Comparison of ENCODE assay signal across 6 cellular contexts in the genomic region with DNA sequence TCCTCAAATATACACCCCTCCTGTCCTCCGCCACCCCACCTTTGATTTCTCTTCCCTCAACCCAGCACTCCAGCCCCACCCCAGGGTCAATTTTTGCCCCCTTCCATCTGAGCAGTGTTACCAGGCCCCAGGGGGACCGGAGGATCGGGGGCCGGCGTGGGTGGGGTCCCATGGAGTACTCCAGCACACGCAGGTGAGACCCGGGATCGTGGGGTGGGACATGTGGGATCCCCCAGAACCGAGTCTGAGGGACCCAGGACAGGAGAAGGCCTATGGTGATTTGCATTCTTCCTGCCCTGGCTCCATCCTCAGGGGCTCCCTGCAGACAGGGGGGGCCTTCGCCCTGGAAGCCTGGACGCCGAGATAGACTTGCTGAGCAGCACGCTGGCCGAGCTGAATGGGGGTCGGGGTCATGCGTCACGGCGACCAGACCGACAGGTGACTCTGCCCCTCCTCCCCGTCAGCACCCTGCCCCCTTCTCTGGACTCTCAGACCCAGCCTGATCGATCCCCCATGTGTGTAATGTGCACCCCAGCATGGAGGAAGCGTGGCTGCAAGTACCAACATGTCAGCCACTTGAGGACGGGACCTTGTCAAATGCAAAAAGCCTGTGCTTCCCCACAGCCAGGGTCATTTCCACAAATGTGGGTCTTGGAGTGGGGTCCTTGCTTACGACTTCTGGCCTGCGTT. TPM values are rescaled to one million over a fixed set of nuclear protein-coding genes. Genes with fewer than 3 reads are reported as not detected.
A peak's percentile ranks its signal among the peaks of the same experiment; 100 is the strongest.
DNase-seq lines count a peak whose midpoint lies in the region; ATAC-seq and TF ChIP-seq lines count a peak whose summit lies in the region.

No MANE protein-coding gene starts in this region.

- H3K27me3 Mint-ChIP-seq in immature natural killer cell (ENCODE audit: low read depth in 3 of 3) = peaks cover 0 to 2% (median 0%) of the 10 kb centered on the region in 3 donors

- H3K27ac ChIP-seq in effector memory CD4-positive, alpha-beta T cell (ENCODE audit: insufficient read depth, low read length, poor library complexity, severe bottlenecking) = peak overlapping the region; percentile 73
- no peak overlapping the region for H3K27ac ChIP-seq in OCI-LY7 (ENCODE audit: low read depth, low read length, poor library complexity, severe bottlenecking)

- peaks cover 6% of the 10 kb centered on the region for H3K36me3 ChIP-seq in effector memory CD4-positive, alpha-beta T cell (ENCODE audit: control insufficient read depth, insufficient read depth, low read length)
- H3K36me3 ChIP-seq in OCI-LY7 (ENCODE audit: insufficient read depth, low read length) = peaks cover 9% of the 10 kb centered on the region; the same call in 1 of the 2 replicates

- H3K36me3 Mint-ChIP-seq in immature natural killer cell = peaks cover 7 to 12% (median 8%) of the 10 kb centered on the region in 3 donors

- no peak overlapping the region for H2AFZ ChIP-seq in OCI-LY7 (ENCODE audit: low read length)

- H3K27me3 ChIP-seq in effector memory CD4-positive, alpha-beta T cell (replicated peaks; ENCODE audit: control insufficient read depth, insufficient read depth, low read length, poor library complexity, severe bottlenecking) = no peaks in the 10 kb centered on the region

- peak; percentile 10 for ATAC-seq in HG03442 (IDR thresholded peaks at IDR 0.05; ENCODE audit: unreplicated experiment)
- peak; percentile 14 for ATAC-seq in sciatic nerve

- DNase-seq in effector memory CD4-positive, alpha-beta T cell = no peak
- DNase-seq in sciatic nerve (ENCODE audit: low spot score) (no peak), OCI-LY7 (ENCODE audit: low spot score) (no peak), immature natural killer cell (no peak)
- no peak for DNase-seq in stimulated activated CD4-positive, alpha-beta T cell treated with anti-CD3 and anti-CD28 coated beads, Interleukin-12 subunit alpha, Interleukin-12 subunit beta, amount 100 ng/mL, for 4 hours

- H3K9me3 Mint-ChIP-seq in immature natural killer cell = no peaks in the 10 kb centered on the region

- peaks cover 14% of the 10 kb centered on the region for H3K4me1 ChIP-seq in effector memory CD4-positive, alpha-beta T cell (ENCODE audit: control insufficient read depth, insufficient read depth, low read length, poor library complexity, severe bottlenecking)
- H3K4me1 ChIP-seq in OCI-LY7 (ENCODE audit: insufficient read depth, low read length, poor library complexity, severe bottlenecking) = peaks cover 9% of the 10 kb centered on the region

- H3K9me2 ChIP-seq in OCI-LY7 (ENCODE audit: insufficient read depth, low read length) = no peaks in the 10 kb centered on the region

- BruUV-seq in OCI-LY7 (replicated peaks; lab: Mats Ljungman, UMichigan) = no TSS peak

- peaks cover 0 to 2% of the 10 kb centered on the region in 2 donors for H3K4me1 Mint-ChIP-seq in immature natural killer cell

- peak overlapping the region; percentile 51 for H3K4me3 ChIP-seq in effector memory CD4-positive, alpha-beta T cell (ENCODE audit: insufficient read depth, low read depth, low read length, poor library complexity, severe bottlenecking)
- no peak overlapping the region for H3K4me3 ChIP-seq in OCI-LY7 (ENCODE audit: low read depth, low read length, poor library complexity, severe bottlenecking)

- H3K79me2 ChIP-seq in OCI-LY7 (ENCODE audit: insufficient read depth, low read depth, low read length) = no peaks in the 10 kb centered on the region

- H3K9me3 ChIP-seq in effector memory CD4-positive, alpha-beta T cell (ENCODE audit: control insufficient read depth, low read length) = no peaks in the 10 kb centered on the region
- H3K9me3 ChIP-seq in OCI-LY7 (ENCODE audit: low read length) = no peaks in the 10 kb centered on the region

- no peak overlapping the region for H3K4me3 Mint-ChIP-seq in immature natural killer cell

- no peak for TF ChIP-seq CTCF in OCI-LY7 (conservative IDR thresholded peaks at IDR 0.05; ENCODE audit: low read length)

- H4K20me1 ChIP-seq in OCI-LY7 (ENCODE audit: insufficient read depth, low read length) = no peaks in the 10 kb centered on the region

- POLR2A ChIA-PET in OCI-LY7 (lab: Charles Lee) = no interaction called here

- intact Hi-C loops in sciatic nerve (cut with DNase I) = no loop called here
- intact Hi-C loops in OCI-LY7 (cut with micrococcal nuclease; ENCODE audit: unreplicated experiment) = no loop called here

- H3K27ac Mint-ChIP-seq in immature natural killer cell = no peak overlapping the region

- no peak overlapping the region; the same call in 1 of the 2 replicates for H3K4me2 ChIP-seq in OCI-LY7 (ENCODE audit: low read length)

- CTCF ChIA-PET in OCI-LY7 (lab: Charles Lee; ENCODE audit: unreplicated experiment) = no interaction called here

RNA-seq across cellular contexts. Expression of a gene that starts 0.8 kb away (rescaled TPM):
- total RNA-seq in sciatic nerve = 62.6 TPM
- total RNA-seq in OCI-LY7 (2014; rRNA removed; shearing (Covaris generic)) = 2.2 and 3.3 TPM in 2 replicates
- 1.8 and 3.1 TPM in 2 replicates for total RNA-seq in OCI-LY7 (2022)
- under 1 TPM in 1 of 3 donors, not detected in 2; 0.11 TPM for polyA plus RNA-seq in immature natural killer cell

RNA-seq across cellular contexts. Expression of a gene that starts 7.0 kb away (rescaled TPM):
- total RNA-seq in sciatic nerve (114 TPM), OCI-LY7 (2022) (247 and 264 TPM in 2 replicates)
- total RNA-seq in OCI-LY7 (2014; rRNA removed; shearing (Covaris generic)) = 154 and 174 TPM in 2 replicates
- 10 to 100 TPM; 24.9 to 73.4 (median 33.2) TPM for polyA plus RNA-seq in immature natural killer cell

RNA-seq across cellular contexts. Expression of a gene that starts 15.4 kb away (rescaled TPM):
- total RNA-seq in sciatic nerve (28.7 TPM), OCI-LY7 (2022) (21.1 and 25.6 TPM in 2 replicates)
- total RNA-seq in OCI-LY7 (2014; rRNA removed; shearing (Covaris generic)) = 15.7 and 17.0 TPM in 2 replicates
- polyA plus RNA-seq in immature natural killer cell = 1 to 10 TPM; 3.2 to 5.9 (median 4.7) TPM

RNA-seq across cellular contexts. Expression of a gene that starts 21.6 kb away (rescaled TPM):
- total RNA-seq in sciatic nerve (2.9 TPM), OCI-LY7 (2022) (3.3 and 3.8 TPM in 2 replicates)
- total RNA-seq in OCI-LY7 (2014; rRNA removed; shearing (Covaris generic)) = 2.8 and 4.9 TPM in 2 replicates
- 1 to 10 TPM in 1 of 3 donors, under 1 TPM in 1, not detected in 1; 0.59 to 1.1 TPM for polyA plus RNA-seq in immature natural killer cell

RNA-seq across cellular contexts. Expression of a gene that starts 27.7 kb away (rescaled TPM):
- 0.94 TPM for total RNA-seq in sciatic nerve
- total RNA-seq in OCI-LY7 (2014; rRNA removed; shearing (Covaris generic)) = not detected in 2 replicates
- total RNA-seq in OCI-LY7 (2022) = not detected in 2 replicates
- not detected for polyA plus RNA-seq in immature natural killer cell

Comparison
In these comparisons a context has a peak if more than half of its experiments do, and no peak if none do; other contexts are left out.
1. RNA of a gene that starts 0.8 kb away (total RNA-seq): 62.6 TPM in sciatic nerve (single experiment); 1.8 to 3.3 TPM in OCI-LY7; every median in the first group is over 10 times any median in the second.